Comparison of ENCODE assay signal across 18 cellular contexts in genomic region chr2:27291865-27292264, GRCh38. TPM values are rescaled to one million over a fixed set of nuclear protein-coding genes. Genes with fewer than 3 reads are reported as not detected.
DNase-seq lines count a peak whose midpoint lies in the region; ATAC-seq, FAIRE-seq and TF ChIP-seq lines count a peak whose summit lies in the region.
"Had no signal": no experiment of that assay in that cellular context is flagged by ENCODE, and none has a peak within 500 bp of the region (broad histone marks: within the 10 kb centered on the region; RNA-seq: fewer than 3 reads in every experiment).

No MANE protein-coding gene starts in this region.

- H4K8ac ChIP-seq in H1 (ENCODE audit: extremely low read depth, insufficient read depth, low read length) (no peak overlapping the region), mesendoderm (ENCODE audit: low read depth, low read length) (no peak overlapping the region)

- H3K79me1 ChIP-seq in H1 (ENCODE audit: low read depth, low read length) (no peaks in the 10 kb centered on the region), mesendoderm (ENCODE audit: low read length) (no peaks in the 10 kb centered on the region)

- no peaks in the 10 kb centered on the region for H3K23me2 ChIP-seq in H1 (ENCODE audit: low read depth, low read length)

- H3K27me3 ChIP-seq in HAP-1 (ENCODE audit: low read depth) (no peaks in the 10 kb centered on the region), H1 (replicated peaks in 1 of 4; ENCODE audit: control insufficient read depth in 3 of 4, extremely low read depth in 1 of 4, insufficient read depth in 3 of 4, low read length in 3 of 4) (no peaks in the 10 kb centered on the region; a peak in 1 of 7 replicates), mesendoderm (ENCODE audit: insufficient read depth, low read length, poor library complexity) (no peaks in the 10 kb centered on the region)

- H3K56ac ChIP-seq in H1 (replicated peaks; ENCODE audit: insufficient read length, low read depth, low read length): no peak overlapping the region
- H3K56ac ChIP-seq in mesendoderm (ENCODE audit: low read length): no peak overlapping the region

- POLR2A ChIA-PET in H1 (lab: Charles Lee; ENCODE audit: partially characterized antibody): interaction anchor here (0.8 to 3.9 kb wide), 14 partner anchors 9 to 89 kb away, joined by 3 to 27 read pairs (median 5); partner anchors contain the start of genes CAD, GTF3C2 and TRIM54

- H3K4me1 Mint-ChIP-seq in stimulated activated effector memory CD8-positive, alpha-beta T cell treated with anti-CD3 and anti-CD28 coated beads, Interleukin-12 subunit alpha, Interleukin-12 subunit beta, amount 100 ng/mL, for 72 hours: no peaks in the 10 kb centered on the region
- H3K4me1 Mint-ChIP-seq: T-cell had no signal

- in situ Hi-C loops in HAP-1 (cut with MboI; ENCODE audit: low sequenced_read_pairs): no loop called here

- no peak overlapping the region for H3K27ac Mint-ChIP-seq in stimulated activated effector memory CD8-positive, alpha-beta T cell treated with anti-CD3 and anti-CD28 coated beads, Interleukin-12 subunit alpha, Interleukin-12 subunit beta, amount 100 ng/mL, for 72 hours
- H3K27ac Mint-ChIP-seq: T-cell had no signal

- no peaks in the 10 kb centered on the region for H3K9me3 Mint-ChIP-seq in stimulated activated effector memory CD8-positive, alpha-beta T cell treated with anti-CD3 and anti-CD28 coated beads, Interleukin-12 subunit alpha, Interleukin-12 subunit beta, amount 100 ng/mL, for 72 hours
- H3K9me3 Mint-ChIP-seq: mesothelial cell of epicardium, T-cell had no signal

- H4K91ac ChIP-seq in H1 (replicated peaks; ENCODE audit: insufficient read length, low read length): no peak overlapping the region

- no peak overlapping the region for H2BK12ac ChIP-seq in H1 (ENCODE audit: low read depth, low read length)

- peak; percentile 25 to 41 for DNase-seq in HAP-1 (ENCODE audit: low spot score in 2 of 2)
- DNase-seq in NCI-H226: peak; percentile 46
- no peak for DNase-seq in H1 (ENCODE audit: low read depth in 1 of 2, low spot score in 2 of 2)
- peak; percentile 78 for DNase-seq in mesendoderm
- no peak for DNase-seq in stimulated activated CD4-positive, alpha-beta T cell treated with anti-CD3 and anti-CD28 coated beads, Interleukin-4, amount 100 ng/mL, for 4 hours
- no peak for DNase-seq in cortex of kidney (lab: John Stamatoyannopoulos, UW)
- no peak for DNase-seq in stimulated activated effector memory CD8-positive, alpha-beta T cell treated with anti-CD3 and anti-CD28 coated beads, Interleukin-12 subunit alpha, Interleukin-12 subunit beta, amount 100 ng/mL, for 72 hours (ENCODE audit: low spot score in 2 of 2)
- DNase-seq: activated CD4-positive, alpha-beta T cell treated with anti-CD3 and anti-CD28 coated beads, Interleukin-2, amount 50 U/mL, for 48 hours; activated naive CD4-positive, alpha-beta T cell treated with Interleukin-2 at 50 U/mL for 16 hours; foreskin fibroblast; NCI-H1417 treated with DMSO at 0.1 percent for 48 hours; NCI-H748 treated with DMSO at 0.1 percent for 48 hours; posterior cingulate gyrus; T-cell had no signal

- H2AFZ ChIP-seq in H1 (ENCODE audit: low read length): peak overlapping the region; percentile 4; the same call in 1 of the 2 replicates

- H3K36me3 ChIP-seq in HAP-1 (replicated peaks) (peaks cover 4% of the 10 kb centered on the region; the same call in 1 of the 2 replicates), H1 (ENCODE audit: control insufficient read depth in 2 of 4, insufficient read depth in 4 of 4, low read length in 3 of 4) (no peaks in the 10 kb centered on the region), mesendoderm (ENCODE audit: control insufficient read depth, insufficient read depth, low read length) (no peaks in the 10 kb centered on the region)

- no peak overlapping the region for H2BK20ac ChIP-seq in H1 (ENCODE audit: low read length)

- no peaks in the 10 kb centered on the region for H3K36me3 Mint-ChIP-seq in stimulated activated effector memory CD8-positive, alpha-beta T cell treated with anti-CD3 and anti-CD28 coated beads, Interleukin-12 subunit alpha, Interleukin-12 subunit beta, amount 100 ng/mL, for 72 hours
- H3K36me3 Mint-ChIP-seq: mesothelial cell of epicardium, T-cell had no signal

- no peak overlapping the region for H3K4ac ChIP-seq in H1 (replicated peaks; ENCODE audit: insufficient read length, low read depth, low read length)
- H3K4ac ChIP-seq in mesendoderm (ENCODE audit: low read depth, low read length): no peak overlapping the region

- H3K4me2 ChIP-seq in H1 (ENCODE audit: insufficient read depth in 1 of 2, low read depth in 2 of 2, low read length in 2 of 2) (no peak overlapping the region), mesendoderm (ENCODE audit: low read length) (no peak overlapping the region)

- H2BK15ac ChIP-seq in H1 (ENCODE audit: low read length) (no peak overlapping the region), mesendoderm (replicated peaks; ENCODE audit: low read depth) (no peak overlapping the region)

- no peak overlapping the region for H2BK120ac ChIP-seq in H1 (replicated peaks; ENCODE audit: low read depth, low read length)
- H2BK120ac ChIP-seq in mesendoderm (ENCODE audit: low read depth, low read length): no peak overlapping the region

- H3K27ac ChIP-seq in H1 (ENCODE audit: low read depth, low read length): no peak overlapping the region
- no peak overlapping the region for H3K27ac ChIP-seq in mesendoderm (ENCODE audit: low read depth, low read length)
- H3K27ac ChIP-seq: coronary artery had no signal

- H3K9me3 ChIP-seq in HAP-1: no peaks in the 10 kb centered on the region
- H3K9me3 ChIP-seq in H1 (ENCODE audit: insufficient read depth in 2 of 2, low read depth in 1 of 2, low read length in 1 of 2): no peaks in the 10 kb centered on the region

- peaks cover 19% of the 10 kb centered on the region for H3K4me1 ChIP-seq in HAP-1
- peaks cover 0 to 4% (median 2%) of the 10 kb centered on the region in 4 experiments; a peak in 3 of 7 replicates for H3K4me1 ChIP-seq in H1 (replicated peaks in 1 of 4; ENCODE audit: control insufficient read depth in 3 of 4, insufficient read depth in 4 of 4, low read length in 3 of 4)
- H3K4me1 ChIP-seq in mesendoderm (ENCODE audit: control insufficient read depth, low read depth, low read length): peaks cover 2% of the 10 kb centered on the region

- H2BK5ac ChIP-seq in H1 (ENCODE audit: low read depth, low read length) (no peak overlapping the region), mesendoderm (ENCODE audit: low read length) (no peak overlapping the region)

- no peak overlapping the region for H4K5ac ChIP-seq in H1 (ENCODE audit: insufficient read length, low read depth, low read length)
- H4K5ac ChIP-seq in mesendoderm (ENCODE audit: low read length): no peak overlapping the region

- H2AK5ac ChIP-seq in H1 (ENCODE audit: low read depth, low read length): no peak overlapping the region
- H2AK5ac ChIP-seq in mesendoderm (ENCODE audit: low read length): no peak overlapping the region

- 54% methylated on average over 6 of the region's 6 CpGs; no CpG with 5 or more reads in 1 of the 2 experiments for WGBS in H1 (ENCODE audit: extremely low coverage in 1 of 2, insufficient coverage in 1 of 2, insufficient read length in 1 of 2, insufficient replicate concordance in 2 of 2, low coverage in 1 of 2, low lambda C conversion rate in 2 of 2, missing lambda C conversion rate in 1 of 2), 2 experiments
- no CpG with 5 or more reads among the region's 6 CpGs for WGBS in mesendoderm (ENCODE audit: extremely low coverage, insufficient coverage, low lambda C conversion rate)

- TF ChIP-seq EP300 in H1 (IDR thresholded peaks at IDR 0.05; ENCODE audit: borderline replicate concordance in 1 of 2, low read depth in 2 of 2, low read length in 2 of 2): no peak

- H3K18ac ChIP-seq in H1 (ENCODE audit: extremely low read depth, low read length): no peak overlapping the region
- no peak overlapping the region for H3K18ac ChIP-seq in mesendoderm (ENCODE audit: low read length)

- peak; percentile 59 to 74 (median 70) for TF ChIP-seq CTCF in H1 (IDR thresholded peaks at IDR 0.05; ENCODE audit: control extremely low read depth in 1 of 3, insufficient read depth in 1 of 3, low read depth in 1 of 3, low read length in 3 of 3)

- no peak overlapping the region for H3K4me3 ChIP-seq in HAP-1
- no peak overlapping the region for H3K4me3 ChIP-seq in H1 (ENCODE audit: extremely low read depth in 1 of 4, insufficient read depth in 2 of 4, low read depth in 3 of 4, low read length in 4 of 4)
- no peak overlapping the region for H3K4me3 ChIP-seq in mesendoderm (ENCODE audit: low read length)
- H3K4me3 ChIP-seq: coronary artery had no signal

- no peak for TF ChIP-seq POLR2A in H1 (IDR thresholded peaks at IDR 0.05; ENCODE audit: control extremely low read depth in 1 of 2, low read depth in 2 of 2, low read length in 2 of 2)

- no peak overlapping the region for H3K4me3 Mint-ChIP-seq in stimulated activated effector memory CD8-positive, alpha-beta T cell treated with anti-CD3 and anti-CD28 coated beads, Interleukin-12 subunit alpha, Interleukin-12 subunit beta, amount 100 ng/mL, for 72 hours
- H3K4me3 Mint-ChIP-seq: mesothelial cell of epicardium, T-cell had no signal

- CTCF ChIA-PET in H1 (lab: Charles Lee; ENCODE audit: partially characterized antibody): interaction anchor here (0.6 to 20.2 kb wide), 30 partner anchors 9 to 354 kb away, joined by 3 to 413 read pairs (median 4); partner anchors contain the start of genes CAD, DNAJC5G, MPV17 and SLC30A3

- peak; percentile 55 for FAIRE-seq in H1 (lab: Jason Lieb, UNC)
- FAIRE-seq: D721Med had no signal

- peak; percentile 80 to 87 for TF ChIP-seq RAD21 in H1 (IDR thresholded peaks at IDR 0.05 in 1 of 2, conservative IDR thresholded peaks at IDR 0.05 in 1 of 2; ENCODE audit: low read depth in 2 of 2, low read length in 2 of 2)

- H3K79me2 ChIP-seq in H1 (ENCODE audit: control insufficient read depth in 1 of 2, insufficient read depth in 2 of 2, low read length in 2 of 2) (no peaks in the 10 kb centered on the region), mesendoderm (ENCODE audit: control insufficient read depth, insufficient read depth, low read length) (no peaks in the 10 kb centered on the region)

- no peak overlapping the region for H3K14ac ChIP-seq in H1 (ENCODE audit: insufficient read length)

- ATAC-seq in stimulated activated effector memory CD8-positive, alpha-beta T cell treated with anti-CD3 and anti-CD28 coated beads, Interleukin-12 subunit alpha, Interleukin-12 subunit beta, amount 100 ng/mL, for 72 hours: no peak
- ATAC-seq: T-cell had no signal

- H4K20me1 ChIP-seq in H1 (replicated peaks in 1 of 2; ENCODE audit: control insufficient read depth in 1 of 2, insufficient read depth in 2 of 2, low read length in 2 of 2): no peaks in the 10 kb centered on the region

- H3K23ac ChIP-seq in H1 (ENCODE audit: insufficient read length) (no peak overlapping the region), mesendoderm (ENCODE audit: low read length) (no peak overlapping the region)

- H3K9ac ChIP-seq in H1 (replicated peaks in 1 of 4; ENCODE audit: extremely low read depth in 1 of 4, low read depth in 3 of 4, low read length in 3 of 4): no peak overlapping the region
- H3K9ac ChIP-seq in mesendoderm (ENCODE audit: low read length): no peak overlapping the region

RNA-seq across cellular contexts. Expression of gene TRIM54, which starts 9.6 kb away (rescaled TPM):
- total RNA-seq in H1 (2021; fragmentation: NEBNext Ultra II Directional; extraction: Animal tissue kit (Norgen Biotek cat#: 25700)): 3.9 and 4.2 TPM in 2 replicates
- polyA plus RNA-seq in H1 (2011; rRNA removed): 5.8 and 6.1 TPM in 2 replicates
- polyA plus RNA-seq in H1 (2011; cell fraction: cytosol; rRNA removed): 7.8 TPM
- 12.0 TPM for polyA plus RNA-seq in H1 (2011; cell fraction: nucleus; rRNA removed)
- 4.3 to 7.4 TPM (median 6.5 TPM) in 4 replicates for polyA plus RNA-seq in H1 (2012, experiment 1 of 2)
- 3.4 TPM for polyA plus RNA-seq in H1 (2012, experiment 2 of 2)
- polyA plus RNA-seq in H1 (2013, experiment 1 of 2): 2.9 TPM
- 2.2 TPM for polyA plus RNA-seq in H1 (2013, experiment 2 of 2)
- polyA minus RNA-seq in H1 (2011; rRNA and poly(A)+ RNA removed): 4.3 and 5.3 TPM in 2 replicates
- polyA minus RNA-seq in H1 (2011; cell fraction: cytosol; rRNA and poly(A)+ RNA removed): 1.8 TPM
- polyA minus RNA-seq in H1 (2011; cell fraction: nucleus; rRNA and poly(A)+ RNA removed): 2.7 TPM
- 0.72 TPM for polyA plus RNA-seq in mesendoderm (2013, experiment 1 of 2)
- polyA plus RNA-seq in mesendoderm (2013, experiment 2 of 2): 0.59 TPM
- total RNA-seq: T-cell had no signal

RNA-seq across cellular contexts. Expression of gene UCN, which starts 16.4 kb away (rescaled TPM):
- total RNA-seq in H1 (2021; fragmentation: NEBNext Ultra II Directional; extraction: Animal tissue kit (Norgen Biotek cat#: 25700)): not detected in 2 replicates
- polyA plus RNA-seq in H1 (2011; rRNA removed): 0.35 and 0.93 TPM in 2 replicates
- 0.58 TPM for polyA plus RNA-seq in H1 (2011; cell fraction: cytosol; rRNA removed)
- polyA plus RNA-seq in H1 (2011; cell fraction: nucleus; rRNA removed): 1.6 TPM
- 0.38 to 0.58 TPM (median 0.43 TPM) in 3 of 4 replicates, not detected in the other for polyA plus RNA-seq in H1 (2012, experiment 1 of 2)
- polyA plus RNA-seq in H1 (2012, experiment 2 of 2): not detected
- 0.28 TPM for polyA plus RNA-seq in H1 (2013, experiment 1 of 2)
- polyA plus RNA-seq in H1 (2013, experiment 2 of 2): 0.15 TPM
- not detected in 2 replicates for polyA minus RNA-seq in H1 (2011; rRNA and poly(A)+ RNA removed)
- polyA minus RNA-seq in H1 (2011; cell fraction: cytosol; rRNA and poly(A)+ RNA removed): not detected
- polyA minus RNA-seq in H1 (2011; cell fraction: nucleus; rRNA and poly(A)+ RNA removed): not detected
- polyA plus RNA-seq in mesendoderm (2013, experiment 1 of 2): 0.15 TPM
- 0.11 TPM for polyA plus RNA-seq in mesendoderm (2013, experiment 2 of 2)

RNA-seq across cellular contexts. Expression of gene DNAJC5G, which starts 16.6 kb away (rescaled TPM):
- 1.4 TPM in 2 replicates for total RNA-seq in H1 (2021; fragmentation: NEBNext Ultra II Directional; extraction: Animal tissue kit (Norgen Biotek cat#: 25700))
- 0.75 and 0.83 TPM in 2 replicates for polyA plus RNA-seq in H1 (2011; rRNA removed)
- polyA plus RNA-seq in H1 (2011; cell fraction: cytosol; rRNA removed): 1.0 TPM
- polyA plus RNA-seq in H1 (2011; cell fraction: nucleus; rRNA removed): 2.6 TPM
- 0.86 to 1.3 TPM (median 1.1 TPM) in 4 replicates for polyA plus RNA-seq in H1 (2012, experiment 1 of 2)
- 0.18 TPM for polyA plus RNA-seq in H1 (2012, experiment 2 of 2)
- polyA plus RNA-seq in H1 (2013, experiment 1 of 2): 0.51 TPM
- polyA plus RNA-seq in H1 (2013, experiment 2 of 2): 0.63 TPM
- 0.60 and 1.7 TPM in 2 replicates for polyA minus RNA-seq in H1 (2011; rRNA and poly(A)+ RNA removed)
- 1.2 TPM for polyA minus RNA-seq in H1 (2011; cell fraction: cytosol; rRNA and poly(A)+ RNA removed)
- 1.00 TPM for polyA minus RNA-seq in H1 (2011; cell fraction: nucleus; rRNA and poly(A)+ RNA removed)
- polyA plus RNA-seq in mesendoderm (2013, experiment 1 of 2): 0.03 TPM
- 0.06 TPM for polyA plus RNA-seq in mesendoderm (2013, experiment 2 of 2)
- total RNA-seq: T-cell had no signal

RNA-seq across cellular contexts. Expression of gene SLC30A3, which starts 29.0 kb away (rescaled TPM):
- total RNA-seq in H1 (2021; fragmentation: NEBNext Ultra II Directional; extraction: Animal tissue kit (Norgen Biotek cat#: 25700)): 15.2 and 16.1 TPM in 2 replicates
- 30.7 and 48.7 TPM in 2 replicates for polyA plus RNA-seq in H1 (2011; rRNA removed)
- polyA plus RNA-seq in H1 (2011; cell fraction: cytosol; rRNA removed): 26.6 TPM
- polyA plus RNA-seq in H1 (2011; cell fraction: nucleus; rRNA removed): 50.1 TPM
- 9.2 to 18.3 TPM (median 16.3 TPM) in 4 replicates for polyA plus RNA-seq in H1 (2012, experiment 1 of 2)
- polyA plus RNA-seq in H1 (2012, experiment 2 of 2): 11.6 TPM
- 11.0 TPM for polyA plus RNA-seq in H1 (2013, experiment 1 of 2)
- 13.3 TPM for polyA plus RNA-seq in H1 (2013, experiment 2 of 2)
- 8.9 and 11.3 TPM in 2 replicates for polyA minus RNA-seq in H1 (2011; rRNA and poly(A)+ RNA removed)
- 13.8 TPM for polyA minus RNA-seq in H1 (2011; cell fraction: cytosol; rRNA and poly(A)+ RNA removed)
- polyA minus RNA-seq in H1 (2011; cell fraction: nucleus; rRNA and poly(A)+ RNA removed): 11.0 TPM
- polyA plus RNA-seq in mesendoderm (2013, experiment 1 of 2): 1.3 TPM
- 1.1 TPM for polyA plus RNA-seq in mesendoderm (2013, experiment 2 of 2)
- total RNA-seq: subcutaneous adipose tissue had no signal

RNA-seq across cellular contexts. Expression of gene MPV17, which starts 31.0 kb away (rescaled TPM):
- 45.2 and 46.1 TPM in 2 replicates for total RNA-seq in H1 (2021; fragmentation: NEBNext Ultra II Directional; extraction: Animal tissue kit (Norgen Biotek cat#: 25700))
- polyA plus RNA-seq in H1 (2011; rRNA removed): 148 and 181 TPM in 2 replicates
- polyA plus RNA-seq in H1 (2011; cell fraction: cytosol; rRNA removed): 116 TPM
- 98.4 TPM for polyA plus RNA-seq in H1 (2011; cell fraction: nucleus; rRNA removed)
- polyA plus RNA-seq in H1 (2012, experiment 1 of 2): 73.4 to 78.7 TPM (median 77.0 TPM) in 4 replicates
- polyA plus RNA-seq in H1 (2012, experiment 2 of 2): 91.9 TPM
- 93.7 TPM for polyA plus RNA-seq in H1 (2013, experiment 1 of 2)
- 97.7 TPM for polyA plus RNA-seq in H1 (2013, experiment 2 of 2)
- 104 and 115 TPM in 2 replicates for polyA minus RNA-seq in H1 (2011; rRNA and poly(A)+ RNA removed)
- 27.7 TPM for polyA minus RNA-seq in H1 (2011; cell fraction: cytosol; rRNA and poly(A)+ RNA removed)
- 39.2 TPM for polyA minus RNA-seq in H1 (2011; cell fraction: nucleus; rRNA and poly(A)+ RNA removed)
- 84.5 TPM for polyA plus RNA-seq in mesendoderm (2013, experiment 1 of 2)
- polyA plus RNA-seq in mesendoderm (2013, experiment 2 of 2): 84.1 TPM

Comparison
In these comparisons a context has a peak if more than half of its experiments do, and no peak if none do; other contexts are left out.
1. DNase-seq: peak in HAP-1 (2 of 2), NCI-H226 (single experiment) and mesendoderm (single experiment); none in H1 (0 of 2), stimulated activated CD4-positive, alpha-beta T cell treated with anti-CD3 and anti-CD28 coated beads, Interleukin-4, amount 100 ng/mL, for 4 hours (0 of 2), cortex of kidney (single experiment) and stimulated activated effector memory CD8-positive, alpha-beta T cell treated with anti-CD3 and anti-CD28 coated beads, Interleukin-12 subunit alpha, Interleukin-12 subunit beta, amount 100 ng/mL, for 72 hours (0 of 2).